ENCODE assay signal across 11 cellular contexts in the genomic region with DNA sequence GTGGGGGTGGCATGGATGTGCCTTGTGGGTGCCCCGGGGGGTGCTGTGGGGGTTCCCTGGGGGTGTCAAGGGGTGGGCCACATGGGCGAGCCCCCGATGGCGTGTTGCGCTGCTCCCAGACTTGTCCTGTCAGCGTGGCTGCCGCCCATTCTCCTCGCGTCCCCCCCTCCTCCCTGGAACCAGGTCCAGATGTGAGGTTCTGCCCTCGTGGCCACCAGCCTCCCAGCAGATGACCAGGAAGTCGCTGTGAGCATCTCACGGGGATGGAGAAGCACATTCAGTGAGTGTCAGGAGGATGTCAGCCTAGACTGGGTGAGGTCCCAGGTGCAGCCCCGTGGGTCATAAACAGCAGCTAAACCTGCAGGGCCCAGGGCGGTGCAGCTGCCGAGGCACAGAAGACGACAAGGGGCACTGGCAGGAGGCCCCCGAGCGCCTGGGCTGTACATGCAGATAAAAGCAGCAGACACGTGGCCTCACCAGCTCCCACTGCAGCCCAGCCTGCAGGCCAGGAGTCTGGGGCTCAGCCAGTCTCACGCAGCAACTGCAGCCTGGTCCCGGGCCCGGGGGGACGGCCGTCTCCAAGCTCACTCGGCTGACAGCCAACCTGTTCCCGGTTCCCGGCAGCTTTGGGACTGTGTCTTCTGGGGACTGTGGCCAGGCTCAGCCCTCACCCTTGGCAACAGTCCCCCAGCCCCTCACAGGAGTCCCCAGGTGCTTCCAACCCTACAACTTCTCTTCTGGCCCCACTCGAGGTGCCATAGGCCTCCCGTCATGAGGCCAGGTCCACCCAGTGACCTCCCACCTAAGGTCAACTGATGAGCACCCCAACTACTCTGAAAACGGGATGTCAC. TPM values are rescaled to one million over a fixed set of nuclear protein-coding genes. Genes with fewer than 3 reads are reported as not detected.
DNase-seq lines count a peak whose midpoint lies in the region; ATAC-seq and TF ChIP-seq lines count a peak whose summit lies in the region.
"Had no signal": no experiment of that assay in that cellular context is flagged by ENCODE, and none has a peak within 500 bp of the region (broad histone marks: within the 10 kb centered on the region; RNA-seq: fewer than 3 reads in every experiment).

No MANE protein-coding gene starts in this region.

- no peaks in the 10 kb centered on the region for H3K4me1 ChIP-seq in H9 (ENCODE audit: insufficient read depth, low read length)
- peaks cover 21 to 30% of the 10 kb centered on the region in 2 donors for H3K4me1 ChIP-seq in ascending aorta
- no peaks in the 10 kb centered on the region for H3K4me1 ChIP-seq in left lung
- H3K4me1 ChIP-seq in smooth muscle cell (ENCODE audit: low read depth) = no peaks in the 10 kb centered on the region
- no peaks in the 10 kb centered on the region for H3K4me1 ChIP-seq in naive thymus-derived CD4-positive, alpha-beta T cell (ENCODE audit: control insufficient read depth in 2 of 2, insufficient read depth in 2 of 2, low read length in 2 of 2)

- H3K9ac ChIP-seq in H9 (ENCODE audit: extremely low read depth, insufficient read length, low read length) (no peak overlapping the region), smooth muscle cell (ENCODE audit: low read depth) (peak overlapping the region; percentile 67)

- H3K4me2 ChIP-seq in H9 (ENCODE audit: insufficient read depth, insufficient read length, low read length) (no peak overlapping the region), smooth muscle cell (peak overlapping the region; percentile 10)

- H3K36me3 ChIP-seq in ascending aorta (no peaks in the 10 kb centered on the region), left lung (no peaks in the 10 kb centered on the region), smooth muscle cell (ENCODE audit: low read depth) (no peaks in the 10 kb centered on the region)
- H3K36me3 ChIP-seq in naive thymus-derived CD4-positive, alpha-beta T cell (ENCODE audit: control insufficient read depth in 2 of 3, insufficient read depth in 3 of 3, low read length in 3 of 3) = no peaks in the 10 kb centered on the region

- H3K9me3 Mint-ChIP-seq in H9 = no peaks in the 10 kb centered on the region; a peak in 2 of 5 replicates
- H3K9me3 Mint-ChIP-seq in activated T-helper 17 cell treated with anti-CD3 and anti-CD28 coated beads, Interleukin-2, amount 50 U/mL, for 72 hours = no peaks in the 10 kb centered on the region
- H3K9me3 Mint-ChIP-seq in naive thymus-derived CD4-positive, alpha-beta T cell = peaks cover 0 to 4% (median 0%) of the 10 kb centered on the region in 11 donors

- TF ChIP-seq CTCF in H9 (conservative IDR thresholded peaks at IDR 0.05) (no peak), ascending aorta (IDR thresholded peaks at IDR 0.05) (no peak), left lung (IDR thresholded peaks at IDR 0.05) (no peak), smooth muscle cell (IDR thresholded peaks at IDR 0.05; ENCODE audit: borderline replicate concordance, insufficient read depth, poor library complexity, severe bottlenecking) (no peak)

- WGBS in H9 (ENCODE audit: extremely low coverage, insufficient read length, low lambda C conversion rate) = no CpG with 5 or more reads among the region's 30 CpGs
- 58% methylated on average over 30 of the region's 30 CpGs for WGBS in smooth muscle cell (ENCODE audit: low lambda C conversion rate)

- H2BK20ac ChIP-seq in H9 (ENCODE audit: low read depth, low read length, poor library complexity, severe bottlenecking) = no peak overlapping the region

- ATAC-seq in left lung (no peak), GM18511 (IDR thresholded peaks at IDR 0.05; ENCODE audit: unreplicated experiment) (no peak)
- ATAC-seq in activated T-helper 17 cell treated with anti-CD3 and anti-CD28 coated beads, Interleukin-2, amount 50 U/mL, for 72 hours (replicated peaks) = no peak
- ATAC-seq in naive thymus-derived CD4-positive, alpha-beta T cell = no peak

- H2BK12ac ChIP-seq in H9 (ENCODE audit: insufficient read length, low read depth, low read length) = no peak overlapping the region

- H2AK5ac ChIP-seq in H9 (ENCODE audit: insufficient read length, low read length) = no peak overlapping the region

- H4K5ac ChIP-seq in H9 (ENCODE audit: insufficient read length, low read depth, low read length) = no peak overlapping the region

- H3K36me3 Mint-ChIP-seq in H9 (ENCODE audit: insufficient read depth in 1 of 3, low read depth in 3 of 3) = no peaks in the 10 kb centered on the region; a peak in 1 of 7 replicates
- H3K36me3 Mint-ChIP-seq in activated T-helper 17 cell treated with anti-CD3 and anti-CD28 coated beads, Interleukin-2, amount 50 U/mL, for 72 hours (ENCODE audit: low read depth) = no peaks in the 10 kb centered on the region
- H3K36me3 Mint-ChIP-seq in naive thymus-derived CD4-positive, alpha-beta T cell = no peaks in the 10 kb centered on the region

- H3K79me2 ChIP-seq in H9 (ENCODE audit: insufficient read depth, low read length) (no peaks in the 10 kb centered on the region), smooth muscle cell (ENCODE audit: low read depth) (no peaks in the 10 kb centered on the region)

- H2BK5ac ChIP-seq in H9 (ENCODE audit: insufficient read length, low read length) = no peak overlapping the region

- CTCF ChIA-PET in naive thymus-derived CD4-positive, alpha-beta T cell (lab: Charles Lee) = no interaction called here

- H2BK15ac ChIP-seq in H9 (ENCODE audit: low read depth, low read length) = no peak overlapping the region

- H2AFZ ChIP-seq in H9 (ENCODE audit: low read length) (no peak overlapping the region), smooth muscle cell (ENCODE audit: low read depth) (no peak overlapping the region)

- no peaks in the 10 kb centered on the region for H3K23me2 ChIP-seq in H9 (ENCODE audit: insufficient read length, low read depth, low read length, poor library complexity, severe bottlenecking)

- H3K27ac Mint-ChIP-seq in H9 = peak overlapping the region in 1 of 3 experiments; percentile 55; a peak in 1 of 7 replicates
- H3K27ac Mint-ChIP-seq in activated T-helper 17 cell treated with anti-CD3 and anti-CD28 coated beads, Interleukin-2, amount 50 U/mL, for 72 hours = no peak overlapping the region
- H3K27ac Mint-ChIP-seq in naive thymus-derived CD4-positive, alpha-beta T cell = no peak overlapping the region

- H2BK120ac ChIP-seq in H9 (ENCODE audit: low read depth, low read length, poor library complexity, severe bottlenecking) = no peak overlapping the region

- H4K8ac ChIP-seq in H9 (replicated peaks; ENCODE audit: insufficient read length, low read depth, low read length) = no peak overlapping the region

- H4K91ac ChIP-seq in H9 (ENCODE audit: insufficient read length, low read depth, low read length) = no peak overlapping the region

- H3K23ac ChIP-seq in H9 (ENCODE audit: insufficient read length, low read depth, low read length) = no peak overlapping the region

- DNase-seq in H9 = peak; percentile 33
- peak in 1 of 2 donors; percentile 69 for DNase-seq in ascending aorta (ENCODE audit: low spot score in 2 of 2)
- peak; percentile 38 to 77 for DNase-seq in left lung
- DNase-seq in smooth muscle cell (lab: John Stamatoyannopoulos, UW; ENCODE audit: unreplicated experiment) = peak; percentile 48
- no peak for DNase-seq in naive thymus-derived CD4-positive, alpha-beta T cell
- DNase-seq: activated gamma-delta T cell; NCI-H187 treated with DMSO at 0.1 percent for 48 hours; stimulated activated CD4-positive, alpha-beta T cell treated with anti-CD3 and anti-CD28 coated beads, Interleukin-1b, Interleukin-23, amount 100 ng/mL, for 48 hours had no signal

- H3K4me3 ChIP-seq in ascending aorta (no peak overlapping the region), left lung (no peak overlapping the region), smooth muscle cell (no peak overlapping the region)
- no peak overlapping the region for H3K4me3 ChIP-seq in naive thymus-derived CD4-positive, alpha-beta T cell (ENCODE audit: low read length)

- POLR2A ChIA-PET in naive thymus-derived CD4-positive, alpha-beta T cell (lab: Charles Lee) = no interaction called here

- H3F3A ChIP-seq in smooth muscle cell (ENCODE audit: low read depth) = peaks cover 6% of the 10 kb centered on the region

- no peak overlapping the region for H3T11ph ChIP-seq in H9 (ENCODE audit: low read length)

- H3K27me3 Mint-ChIP-seq in H9 (ENCODE audit: low read depth) = peaks cover 10% of the 10 kb centered on the region
- H3K27me3 Mint-ChIP-seq in activated T-helper 17 cell treated with anti-CD3 and anti-CD28 coated beads, Interleukin-2, amount 50 U/mL, for 72 hours = no peaks in the 10 kb centered on the region
- peaks cover 0 to 9% (median 0%) of the 10 kb centered on the region in 5 donors for H3K27me3 Mint-ChIP-seq in naive thymus-derived CD4-positive, alpha-beta T cell

- no peak overlapping the region for H3K4me3 Mint-ChIP-seq in H9
- no peak overlapping the region for H3K4me3 Mint-ChIP-seq in activated T-helper 17 cell treated with anti-CD3 and anti-CD28 coated beads, Interleukin-2, amount 50 U/mL, for 72 hours
- H3K4me3 Mint-ChIP-seq in naive thymus-derived CD4-positive, alpha-beta T cell = no peak overlapping the region

- H3K27ac ChIP-seq in H9 (ENCODE audit: insufficient read length, low read depth, low read length) = no peak overlapping the region
- peak overlapping the region; percentile 13 to 47 for H3K27ac ChIP-seq in ascending aorta
- no peak overlapping the region for H3K27ac ChIP-seq in left lung
- peak overlapping the region; percentile 90 for H3K27ac ChIP-seq in smooth muscle cell (ENCODE audit: low read depth)
- H3K27ac ChIP-seq in naive thymus-derived CD4-positive, alpha-beta T cell (ENCODE audit: low read depth, low read length) = no peak overlapping the region

- H3K14ac ChIP-seq in H9 (ENCODE audit: insufficient read depth, low read length) = no peak overlapping the region

- H3K4me1 Mint-ChIP-seq in H9 = no peaks in the 10 kb centered on the region
- H3K4me1 Mint-ChIP-seq in activated T-helper 17 cell treated with anti-CD3 and anti-CD28 coated beads, Interleukin-2, amount 50 U/mL, for 72 hours = no peaks in the 10 kb centered on the region
- H3K4me1 Mint-ChIP-seq in naive thymus-derived CD4-positive, alpha-beta T cell = no peaks in the 10 kb centered on the region

- no peak overlapping the region for H3K56ac ChIP-seq in H9 (ENCODE audit: insufficient read length, low read depth, low read length)

- H4K20me1 ChIP-seq in H9 (ENCODE audit: control insufficient read depth, insufficient read depth, insufficient read length) (no peaks in the 10 kb centered on the region), smooth muscle cell (ENCODE audit: low read depth) (no peaks in the 10 kb centered on the region)

- no peaks in the 10 kb centered on the region for H3K79me1 ChIP-seq in H9 (ENCODE audit: insufficient read depth, low read depth, low read length, poor library complexity, severe bottlenecking)

- H3K27me3 ChIP-seq in H9 (ENCODE audit: insufficient read depth, low read length) = no peaks in the 10 kb centered on the region
- no peaks in the 10 kb centered on the region for H3K27me3 ChIP-seq in ascending aorta
- H3K27me3 ChIP-seq in left lung = peaks cover 0 to 52% of the 10 kb centered on the region in 2 donors
- H3K27me3 ChIP-seq in smooth muscle cell (ENCODE audit: low read depth) = no peaks in the 10 kb centered on the region
- no peaks in the 10 kb centered on the region for H3K27me3 ChIP-seq in naive thymus-derived CD4-positive, alpha-beta T cell (ENCODE audit: control insufficient read depth in 2 of 2, insufficient read depth in 2 of 2, low read length in 2 of 2)

- H3K9me3 ChIP-seq in H9 (ENCODE audit: control insufficient read depth, low read depth, low read length) (no peaks in the 10 kb centered on the region), ascending aorta (no peaks in the 10 kb centered on the region), left lung (no peaks in the 10 kb centered on the region), smooth muscle cell (replicated peaks; ENCODE audit: low read depth) (no peaks in the 10 kb centered on the region)
- H3K9me3 ChIP-seq in naive thymus-derived CD4-positive, alpha-beta T cell (ENCODE audit: control insufficient read depth in 2 of 3, low read length in 3 of 3) = no peaks in the 10 kb centered on the region

- H3K4ac ChIP-seq in H9 (ENCODE audit: low read depth, low read length) = no peak overlapping the region

- intact Hi-C loops in ascending aorta (cut with DNase I) (no loop called here), left lung (cut with DNase I) (no loop called here)
- intact Hi-C loops in naive thymus-derived CD4-positive, alpha-beta T cell (cut with micrococcal nuclease) = no loop called here

- no peak overlapping the region for H3K18ac ChIP-seq in H9 (ENCODE audit: insufficient read length, low read depth, low read length)

RNA-seq across cellular contexts. Expression of gene COL6A2, which starts 17.5 kb away (rescaled TPM):
- 124 and 129 TPM in 2 replicates for total RNA-seq in H9 (2021)
- total RNA-seq in ascending aorta = 1,704 TPM
- total RNA-seq in left lung = 100 to 1,000 TPM; 405 to 474 TPM
- 1,570 and 1,698 TPM in 2 replicates for total RNA-seq in smooth muscle cell
- 2,969 and 4,089 TPM in 2 replicates for polyA plus RNA-seq in smooth muscle cell
- 10 to 100 TPM in 1 of 2 donors, 1 to 10 TPM in 1; 3.3 to 10.1 TPM for total RNA-seq in activated T-helper 17 cell treated with anti-CD3 and anti-CD28 coated beads, Interleukin-2, amount 50 U/mL, for 72 hours
- total RNA-seq in naive thymus-derived CD4-positive, alpha-beta T cell = 10 to 100 TPM in 4 of 5 experiments, 1 to 10 TPM in 1; 3.1 to 47.7 (median 40.3) TPM
- 1 to 10 TPM; 1.7 to 4.4 TPM for polyA plus RNA-seq in naive thymus-derived CD4-positive, alpha-beta T cell
- total RNA-seq: HT-29 had no signal

Comparison
In these comparisons a context has a peak if more than half of its experiments do, and no peak if none do; other contexts are left out.
1. DNase-seq: peak in H9 (single experiment), left lung (2 of 2) and smooth muscle cell (single experiment); none in naive thymus-derived CD4-positive, alpha-beta T cell (0 of 9).
2. H3K27ac ChIP-seq: peak in ascending aorta (2 of 2) and smooth muscle cell (single experiment); none in H9 (single experiment), left lung (0 of 2) and naive thymus-derived CD4-positive, alpha-beta T cell (single experiment).